In the genomic region with DNA sequence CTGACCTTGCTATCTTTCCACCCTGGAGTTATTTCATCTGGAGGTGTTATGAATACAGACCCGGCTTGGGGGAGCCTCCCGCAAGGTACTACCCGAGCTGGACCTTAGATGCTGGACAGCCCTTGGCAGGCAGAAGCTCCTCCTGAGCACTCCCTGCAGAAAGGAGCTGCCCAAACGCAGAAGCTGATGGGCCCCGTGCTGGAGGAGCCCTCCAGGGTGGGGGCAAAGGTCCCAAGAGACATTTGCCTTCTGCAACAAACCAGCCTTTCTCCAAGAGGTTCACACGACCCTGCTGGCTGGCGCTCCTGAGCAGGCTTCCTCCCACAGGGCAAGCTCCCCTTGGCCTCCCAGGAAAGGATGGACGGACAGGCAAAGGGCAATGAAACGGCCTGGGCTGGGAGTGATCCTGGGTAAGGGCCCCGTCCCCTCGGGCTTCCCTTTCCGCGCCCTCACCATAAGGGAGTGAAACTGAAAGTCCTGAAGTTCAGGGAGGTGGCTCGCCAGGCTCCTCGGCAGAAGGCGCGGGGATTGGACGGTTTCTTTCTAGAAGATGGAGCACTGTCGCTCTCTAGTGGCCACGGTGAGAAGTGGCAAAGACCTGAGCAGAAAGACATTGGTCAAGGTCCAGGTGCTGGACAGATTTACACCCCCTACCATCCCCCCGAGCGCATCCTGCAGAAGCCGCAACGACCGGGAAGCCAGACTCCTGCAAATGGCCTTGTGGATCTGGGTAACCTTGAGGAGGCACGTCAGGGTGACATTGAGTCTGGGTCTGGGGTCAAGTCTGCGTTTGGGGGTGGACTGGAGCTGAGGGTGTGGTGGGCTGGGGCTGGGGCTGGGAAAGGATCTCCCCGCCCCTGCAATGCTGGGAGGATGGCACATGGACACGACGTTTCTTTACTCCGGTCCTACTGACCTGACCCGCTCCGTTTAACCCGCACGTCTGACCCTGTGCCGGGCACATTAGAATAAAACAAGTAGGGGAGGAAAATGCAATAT, we compare ENCODE assay signal across 8 cellular contexts. TPM values are rescaled to one million over a fixed set of nuclear protein-coding genes. Genes with fewer than 3 reads are reported as not detected.
A peak's percentile ranks its signal among the peaks of the same experiment; 100 is the strongest.
DNase-seq lines count a peak whose midpoint lies in the region; ATAC-seq and TF ChIP-seq lines count a peak whose summit lies in the region.

No MANE protein-coding gene starts in this region.

- CTCF ChIA-PET in activated B cell treated with CpG ODN at 0.5 μM for 24 hours (lab: Charles Lee) = interaction anchor here (0.9 to 2.6 kb wide), 11 partner anchors 12 to 785 kb away, joined by 3 to 18 read pairs (median 5); no protein-coding TSS in a partner anchor

- peak overlapping the region; percentile 89 for H3K4me3 Mint-ChIP-seq in activated B cell treated with CpG ODN at 0.5 μM for 24 hours

- TF ChIP-seq CTCF in activated B cell treated with CpG ODN at 0.5 μM for 24 hours (IDR thresholded peaks at IDR 0.05) = no peak

- H3K27ac ChIP-seq in caudate nucleus (ENCODE audit: low read depth, low read length) = peak overlapping the region; percentile 32

- H3K36me3 Mint-ChIP-seq in activated B cell treated with CpG ODN at 0.5 μM for 24 hours (ENCODE audit: low read depth) = no peaks in the 10 kb centered on the region

- peak overlapping the region; percentile 84 for H3K27ac Mint-ChIP-seq in activated B cell treated with CpG ODN at 0.5 μM for 24 hours

- DNase-seq in A172 (ENCODE audit: low spot score) (peak; percentile 84), NCI-H2227 (lab: John Stamatoyannopoulos, UW; ENCODE audit: unreplicated experiment) (peak; percentile 82), activated B cell treated with CpG ODN at 0.5 μM for 24 hours (peak; percentile 64), caudate nucleus (lab: John Stamatoyannopoulos, UW) (peak in 58 of 61 donors; percentile 23 to 88 (median 66)), islet precursor cell (peak; percentile 93)
- DNase-seq in stimulated activated CD4-positive, alpha-beta T cell treated with anti-CD3 and anti-CD28 coated beads, Interleukin-12 subunit alpha, Interleukin-12 subunit beta, amount 100 ng/mL, for 4 hours = peak; percentile 76

- peaks cover 19% of the 10 kb centered on the region for H3K4me1 Mint-ChIP-seq in activated B cell treated with CpG ODN at 0.5 μM for 24 hours

- H3K9me3 Mint-ChIP-seq in activated B cell treated with CpG ODN at 0.5 μM for 24 hours = no peaks in the 10 kb centered on the region

- intact Hi-C loops in activated B cell treated with CpG ODN at 0.5 μM for 24 hours (cut with micrococcal nuclease) = loop anchor here (1.0 to 5.0 kb wide), 7 partner anchors 218 to 1279 kb away; partner anchors contain the start of gene FGF18

- peak; percentile 90 for ATAC-seq in GM18511 (IDR thresholded peaks at IDR 0.05; ENCODE audit: unreplicated experiment)
- ATAC-seq in HG03097 (IDR thresholded peaks at IDR 0.05; ENCODE audit: low FRiP score, unreplicated experiment) = peak; percentile 78
- ATAC-seq in activated B cell treated with CpG ODN at 0.5 μM for 24 hours (ENCODE audit: low read depth) = peak; percentile 94

- peaks cover 16% of the 10 kb centered on the region for H3K27me3 Mint-ChIP-seq in activated B cell treated with CpG ODN at 0.5 μM for 24 hours

- POLR2A ChIA-PET in activated B cell treated with CpG ODN at 0.5 μM for 24 hours (lab: Charles Lee) = interaction anchor here (0.6 kb wide), 1 partner anchor 313 kb away, joined by 3 read pairs; no protein-coding TSS in a partner anchor

RNA-seq across cellular contexts. Expression of gene NEURL1B, which starts 56.4 kb away (rescaled TPM):
- total RNA-seq in A172 (2014; rRNA removed; shearing (Covaris generic)) = 7.2 and 12.2 TPM in 2 replicates
- total RNA-seq in activated B cell treated with CpG ODN at 0.5 μM for 24 hours = 0.07 and 0.09 TPM in 2 replicates

Comparison
In these comparisons a context has a peak if more than half of its experiments do, and no peak if none do; other contexts are left out.
1. Peak in every context shown above with its lines: DNase-seq, ATAC-seq and H3K27ac ChIP-seq.